Comparison of ENCODE assay signal across 9 cellular contexts in the genomic region with DNA sequence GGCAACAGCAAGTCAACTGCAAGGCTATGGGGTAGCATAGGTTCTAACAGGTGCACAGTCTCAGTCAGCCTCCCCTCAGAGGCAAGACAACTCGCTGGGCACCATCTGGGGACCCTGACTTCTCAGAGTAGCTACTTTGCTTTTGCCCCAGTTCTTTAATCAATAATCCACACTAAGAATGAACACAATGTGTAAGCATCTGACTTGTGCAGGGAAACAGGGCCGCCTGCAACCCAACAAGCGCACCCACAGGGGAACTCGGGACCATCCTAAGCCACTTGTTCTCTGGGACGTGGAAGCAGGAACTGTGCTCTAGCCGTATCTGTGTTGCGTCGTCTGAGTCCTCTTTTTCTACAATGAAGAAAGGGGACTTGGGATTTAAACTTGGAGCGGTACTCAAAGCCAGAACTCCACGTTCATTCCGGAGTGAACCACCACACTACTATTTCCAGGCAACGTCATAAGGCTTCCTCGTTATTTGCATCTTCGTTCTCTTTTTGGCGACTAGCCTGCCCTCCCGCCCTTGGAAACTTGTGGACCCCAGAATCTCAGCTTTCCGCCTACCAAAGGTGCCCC. TPM values are rescaled to one million over a fixed set of nuclear protein-coding genes. Genes with fewer than 3 reads are reported as not detected.
DNase-seq lines count a peak whose midpoint lies in the region; ATAC-seq and TF ChIP-seq lines count a peak whose summit lies in the region.
"Had no signal": no experiment of that assay in that cellular context is flagged by ENCODE, and none has a peak within 500 bp of the region (broad histone marks: within the 10 kb centered on the region; RNA-seq: fewer than 3 reads in every experiment).

No MANE protein-coding gene starts in this region.

- H3K4me1 Mint-ChIP-seq in CD4-positive, alpha-beta T cell (ENCODE audit: low read depth), result peaks cover 15% of the 10 kb centered on the region
- H3K4me1 Mint-ChIP-seq in WTC11, result peaks cover 65% of the 10 kb centered on the region
- peaks cover 20% of the 10 kb centered on the region for H3K4me1 Mint-ChIP-seq in osteocyte (ENCODE audit: unreplicated experiment)

- H3K36me3 ChIP-seq in gastroesophageal sphincter, result no peaks in the 10 kb centered on the region

- no peaks in the 10 kb centered on the region for H3K9me3 ChIP-seq in CD4-positive, alpha-beta T cell (ENCODE audit: control insufficient read depth, low read length)
- no peaks in the 10 kb centered on the region for H3K9me3 ChIP-seq in gastroesophageal sphincter

- H3K27me3 ChIP-seq in CD4-positive, alpha-beta T cell (ENCODE audit: control insufficient read depth, insufficient read depth, low read length), result no peaks in the 10 kb centered on the region
- no peaks in the 10 kb centered on the region for H3K27me3 ChIP-seq in gastroesophageal sphincter

- POLR2A ChIA-PET in CD4-positive, alpha-beta T cell (lab: Charles Lee), result no interaction called here
- POLR2A ChIA-PET in WTC11 (lab: Charles Lee), result no interaction called here

- H3K4me3 Mint-ChIP-seq in CD4-positive, alpha-beta T cell, result peak overlapping the region; percentile 95
- peak overlapping the region; percentile 94 for H3K4me3 Mint-ChIP-seq in WTC11
- H3K4me3 Mint-ChIP-seq in osteocyte (ENCODE audit: unreplicated experiment), result peak overlapping the region; percentile 89

- intact Hi-C loops in CD4-positive, alpha-beta T cell (cut with DNase I, micrococcal nuclease), result loop anchor here (2.0 to 5.0 kb wide), 2 partner anchors 45 to 195 kb away; partner anchors contain the start of gene C9orf72 (in 1 of the 2)

- peaks cover 0 to 37% (median 5%) of the 10 kb centered on the region in 3 donors for H3K4me1 ChIP-seq in gastroesophageal sphincter

- 6 to 7% methylated on average over 9 to 10 of the region's 17 CpGs for WGBS in gastroesophageal sphincter (ENCODE audit: low coverage in 1 of 2), 2 donors

- no peak for TF ChIP-seq CTCF in CD4-positive, alpha-beta T cell (IDR thresholded peaks at IDR 0.05)
- TF ChIP-seq CTCF in WTC11 (IDR thresholded peaks at IDR 0.05), result no peak
- TF ChIP-seq CTCF in gastroesophageal sphincter (IDR thresholded peaks at IDR 0.05), result no peak
- TF ChIP-seq CTCF in osteocyte (IDR thresholded peaks at IDR 0.05), result no peak

- CTCF ChIA-PET in CD4-positive, alpha-beta T cell (lab: Charles Lee), result no interaction called here
- CTCF ChIA-PET in WTC11 (lab: Charles Lee), result interaction anchor here (0.6 to 1.6 kb wide), 6 partner anchors 37 to 200 kb away, joined by 3 to 11 read pairs (median 3); no protein-coding TSS in a partner anchor

- peaks cover 7% of the 10 kb centered on the region for H3K36me3 Mint-ChIP-seq in CD4-positive, alpha-beta T cell (ENCODE audit: low read depth)
- H3K36me3 Mint-ChIP-seq in WTC11 (peaks cover 5% of the 10 kb centered on the region; the same call in 1 of the 2 replicates), osteocyte (ENCODE audit: unreplicated experiment) (peaks cover 3% of the 10 kb centered on the region)

- peak overlapping the region; percentile 81 for H3K4me3 ChIP-seq in gastroesophageal sphincter

- no peaks in the 10 kb centered on the region for H3K9me3 Mint-ChIP-seq in CD4-positive, alpha-beta T cell
- H3K9me3 Mint-ChIP-seq in WTC11, result no peaks in the 10 kb centered on the region
- no peaks in the 10 kb centered on the region for H3K9me3 Mint-ChIP-seq in osteocyte (ENCODE audit: unreplicated experiment)

- H3K27ac Mint-ChIP-seq in CD4-positive, alpha-beta T cell, result peak overlapping the region; percentile 19
- H3K27ac Mint-ChIP-seq in WTC11 (peak overlapping the region; percentile 96), osteocyte (ENCODE audit: unreplicated experiment) (peak overlapping the region; percentile 78)

- H3K27me3 Mint-ChIP-seq in CD4-positive, alpha-beta T cell, result peaks cover 3% of the 10 kb centered on the region
- peaks cover 3% of the 10 kb centered on the region; the same call in 1 of the 2 replicates for H3K27me3 Mint-ChIP-seq in WTC11 (ENCODE audit: low read depth)
- H3K27me3 Mint-ChIP-seq in osteocyte (ENCODE audit: unreplicated experiment), result peaks cover 40% of the 10 kb centered on the region

- H3K27ac ChIP-seq in CD4-positive, alpha-beta T cell (ENCODE audit: low read depth, low read length), result no peak overlapping the region
- H3K27ac ChIP-seq in gastroesophageal sphincter, result peak overlapping the region; percentile 93 to 99 (median 95)

- DNase-seq in CD4-positive, alpha-beta T cell, result no peak
- DNase-seq in WTC11 (ENCODE audit: low spot score) (no peak), osteocyte (ENCODE audit: extremely low spot score, unreplicated experiment) (no peak), NCI-H1436 (lab: John Stamatoyannopoulos, UW) (no peak)
- no peak for DNase-seq in effector CD8-positive, alpha-beta T cell (lab: John Stamatoyannopoulos, UW)

- no peak for ATAC-seq in CD4-positive, alpha-beta T cell (ENCODE audit: poor library complexity)
- peak; percentile 2; the same call in 1 of the 2 replicates for ATAC-seq in WTC11
- peak; percentile 46 for ATAC-seq in gastroesophageal sphincter
- no peak for ATAC-seq in GM21381 (IDR thresholded peaks at IDR 0.05; ENCODE audit: unreplicated experiment)
- ATAC-seq in HG03280 (IDR thresholded peaks at IDR 0.05; ENCODE audit: unreplicated experiment), result no peak

- TF ChIP-seq EP300 in gastroesophageal sphincter (IDR thresholded peaks at IDR 0.05), result no peak

- no peak for TF ChIP-seq POLR2A in gastroesophageal sphincter (IDR thresholded peaks at IDR 0.05)

TF ChIP-seq in WTC11, 78 proteins besides CTCF, POLR2A, EP300 and RAD21 (continues in another document):
- TF ChIP-seq GTF2I (CRISPR knock-in tag; conservative IDR thresholded peaks at IDR 0.05), result no peak
- no peak for TF ChIP-seq IRF2 (CRISPR knock-in tag; IDR thresholded peaks at IDR 0.05; ENCODE audit: borderline replicate concordance, low read depth)
- TF ChIP-seq RORB (CRISPR knock-in tag; IDR thresholded peaks at IDR 0.05), result no peak
- TF ChIP-seq, protein P1, sequence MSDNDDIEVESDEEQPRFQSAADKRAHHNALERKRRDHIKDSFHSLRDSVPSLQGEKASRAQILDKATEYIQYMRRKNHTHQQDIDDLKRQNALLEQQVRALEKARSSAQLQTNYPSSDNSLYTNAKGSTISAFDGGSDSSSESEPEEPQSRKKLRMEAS (CRISPR knock-in tag; IDR thresholded peaks at IDR 0.05), result no peak
- no peak for TF ChIP-seq ZNF263 (CRISPR knock-in tag; IDR thresholded peaks at IDR 0.05; ENCODE audit: low read depth)
- TF ChIP-seq ZNF317 (CRISPR knock-in tag; IDR thresholded peaks at IDR 0.05; ENCODE audit: borderline replicate concordance, low read depth), result no peak
- TF ChIP-seq E2F4 (CRISPR knock-in tag; IDR thresholded peaks at IDR 0.05; ENCODE audit: borderline replicate concordance, low read depth), result no peak
- TF ChIP-seq RELA (CRISPR knock-in tag; IDR thresholded peaks at IDR 0.05; ENCODE audit: borderline replicate concordance), result no peak
- TF ChIP-seq USF2 (CRISPR knock-in tag; IDR thresholded peaks at IDR 0.05), result no peak
- TF ChIP-seq ZNF219 (CRISPR knock-in tag; IDR thresholded peaks at IDR 0.05; ENCODE audit: borderline replicate concordance), result no peak
- TF ChIP-seq MLX (CRISPR knock-in tag; IDR thresholded peaks at IDR 0.05), result no peak
- no peak for TF ChIP-seq FOXK1 (CRISPR knock-in tag; IDR thresholded peaks at IDR 0.05)
- TF ChIP-seq NFYB (CRISPR knock-in tag; conservative IDR thresholded peaks at IDR 0.05; ENCODE audit: low read depth), result no peak
- TF ChIP-seq MXD4 (CRISPR knock-in tag; IDR thresholded peaks at IDR 0.05; ENCODE audit: borderline replicate concordance), result no peak
- TF ChIP-seq OVOL2 (CRISPR knock-in tag; IDR thresholded peaks at IDR 0.05; ENCODE audit: borderline replicate concordance), result no peak
- no peak for TF ChIP-seq SOX15 (CRISPR knock-in tag; IDR thresholded peaks at IDR 0.05)
- no peak for TF ChIP-seq GRHL2 (CRISPR knock-in tag; IDR thresholded peaks at IDR 0.05; ENCODE audit: insufficient replicate concordance, severe bottlenecking)
- no peak for TF ChIP-seq HMGA2 (CRISPR knock-in tag; IDR thresholded peaks at IDR 0.05)

RNA-seq across cellular contexts. Expression of gene MOB3B, which starts 1.8 kb away (rescaled TPM):
- total RNA-seq in CD4-positive, alpha-beta T cell, result under 1 TPM; 0.25 to 0.30 TPM
- total RNA-seq in WTC11 (2021) (18.9 to 25.1 TPM (median 20.9 TPM) in 3 replicates), gastroesophageal sphincter (10 to 100 TPM; 10.2 to 12.4 (median 11.6) TPM), osteocyte (7.5 and 7.6 TPM in 2 replicates)

RNA-seq across cellular contexts. Expression of gene IFNK, which starts 3.7 kb away (rescaled TPM):
- not detected for total RNA-seq in CD4-positive, alpha-beta T cell
- total RNA-seq in WTC11 (2021) (not detected in 3 replicates), gastroesophageal sphincter (not detected), osteocyte (not detected in 2 replicates)
- total RNA-seq: NCI-H460 had no signal

RNA-seq across cellular contexts. Expression of gene C9orf72, which starts 45.5 kb away (rescaled TPM):
- total RNA-seq in CD4-positive, alpha-beta T cell, result 10 to 100 TPM; 36.9 to 39.2 TPM
- total RNA-seq in WTC11 (2021), result 21.5 to 23.1 TPM (median 21.5 TPM) in 3 replicates
- total RNA-seq in gastroesophageal sphincter, result 10 to 100 TPM in 3 of 4 donors, 1 to 10 TPM in 1; 8.9 to 28.3 (median 16.0) TPM
- 6.6 and 10.2 TPM in 2 replicates for total RNA-seq in osteocyte

Comparison
In these comparisons a context has a peak if more than half of its experiments do, and no peak if none do; other contexts are left out.
1. ATAC-seq: peak in WTC11 (single experiment) and gastroesophageal sphincter (single experiment); none in CD4-positive, alpha-beta T cell (single experiment), GM21381 (single experiment) and HG03280 (single experiment).
2. H3K27ac Mint-ChIP-seq: peak in every context shown above with its lines; median percentile 96 in WTC11; 78 in osteocyte; 19 in CD4-positive, alpha-beta T cell.
3. Peak in every context shown above with its lines, with median percentiles within 50 percentile points of each other: H3K4me3 Mint-ChIP-seq.